In the genomic region with DNA sequence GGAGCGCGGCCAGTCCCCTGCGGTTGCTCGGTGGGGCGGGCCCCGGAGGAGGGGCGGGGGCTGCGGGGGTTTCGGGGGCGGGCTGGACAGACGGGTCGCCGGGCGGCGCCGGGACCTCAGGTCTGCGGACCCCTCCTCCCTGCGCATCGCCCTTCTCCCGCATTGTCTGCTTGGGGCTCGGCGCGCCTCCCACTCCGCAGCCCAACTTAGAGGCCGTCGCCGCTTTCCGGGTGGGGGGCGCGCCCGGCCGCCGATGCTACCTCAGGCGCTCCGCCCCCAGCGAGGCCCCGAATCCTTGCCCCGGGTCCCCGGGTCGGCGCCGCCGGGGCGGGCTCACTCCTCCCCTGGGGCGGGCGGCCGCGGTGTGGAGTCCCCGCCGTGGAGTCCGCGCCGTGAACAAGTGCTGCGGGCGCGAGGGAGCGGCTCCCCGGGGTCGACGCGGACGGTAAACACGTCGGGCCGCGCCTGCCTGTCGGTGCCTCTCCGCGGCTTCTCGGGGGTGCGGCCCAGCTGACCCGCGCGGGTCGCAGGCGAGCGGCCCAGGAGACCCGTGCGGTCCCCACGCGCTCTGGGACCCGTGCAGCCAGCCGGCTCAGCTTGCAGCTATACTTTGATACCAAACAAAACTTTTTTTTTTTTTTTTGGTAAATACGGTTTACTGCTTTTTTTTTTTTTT, we compare ENCODE assay signal across 8 cellular contexts. TPM values are rescaled to one million over a fixed set of nuclear protein-coding genes. Genes with fewer than 3 reads are reported as not detected.
DNase-seq lines count a peak whose midpoint lies in the region; ATAC-seq and TF ChIP-seq lines count a peak whose summit lies in the region.

No MANE protein-coding gene starts in this region.

- H3K4me3 ChIP-seq in heart left ventricle = peak overlapping the region; percentile 73 to 98 (median 90)

- H3K4me1 ChIP-seq in heart left ventricle = peaks cover 0 to 42% (median 28%) of the 10 kb centered on the region in 12 donors

- ATAC-seq in GM18505 (IDR thresholded peaks at IDR 0.05; ENCODE audit: unreplicated experiment) (peak; percentile 36), HG02759 (IDR thresholded peaks at IDR 0.05; ENCODE audit: unreplicated experiment) (peak; percentile 35), heart left ventricle (peak; percentile 4 to 64 (median 48)), sciatic nerve (peak; percentile 43)

- H3K36me3 ChIP-seq in heart left ventricle = peaks cover 0 to 13% (median 0%) of the 10 kb centered on the region in 9 donors

- TF ChIP-seq POLR2A in GM18505 (IDR thresholded peaks at IDR 0.05; ENCODE audit: borderline replicate concordance, extremely low read depth, insufficient read depth, insufficient read length) (peak; percentile 8), heart left ventricle (IDR thresholded peaks at IDR 0.05) (no peak)

- H3K27ac ChIP-seq in heart left ventricle = peak overlapping the region; percentile 77 to 98 (median 94)

- intact Hi-C loops in heart left ventricle (cut with DNase I) = loop anchor here in 8 of 10 donors (2.0 to 10.0 kb wide), 9 partner anchors 41 to 124 kb away; no protein-coding TSS in a partner anchor
- intact Hi-C loops in sciatic nerve (cut with DNase I) = loop anchor here (5.0 kb wide), 1 partner anchor 584 kb away; no protein-coding TSS in a partner anchor

- TF ChIP-seq CTCF in heart left ventricle (IDR thresholded peaks at IDR 0.05) = no peak

- 0% methylated on average over 24 to 84 of the region's 84 CpGs for WGBS in heart left ventricle, 4 donors

- no peaks in the 10 kb centered on the region for H3K27me3 ChIP-seq in heart left ventricle

- H3K9me3 ChIP-seq in heart left ventricle = no peaks in the 10 kb centered on the region

- DNase-seq in activated gamma-delta T cell treated with anti-CD3 and anti-CD28 coated beads, Interleukin-2, amount 50 U/mL, for 16 hours (ENCODE audit: low read depth) = peak; percentile 33
- DNase-seq in heart left ventricle (peak in 4 of 5 donors; percentile 52 to 82 (median 66)), sciatic nerve (ENCODE audit: low spot score) (peak; percentile 70), COR-L47 (lab: John Stamatoyannopoulos, UW) (no peak), NCI-H2081 treated with DMSO at 0.1 percent for 48 hours (lab: John Stamatoyannopoulos, UW) (no peak)

TF ChIP-seq in PFSK-1, 5 proteins besides CTCF, POLR2A, EP300 and RAD21:
- TF ChIP-seq SIN3A (IDR thresholded peaks at IDR 0.05; ENCODE audit: borderline replicate concordance, insufficient read depth, low read length) = peak; percentile 16; the same call in 1 of the 2 replicates
- TF ChIP-seq POLR2AphosphoS5 (IDR thresholded peaks at IDR 0.05; ENCODE audit: low read depth, low read length) = no peak
- peak; percentile 65 for TF ChIP-seq FOXP2 (optimal IDR thresholded peaks at IDR 0.05; ENCODE audit: borderline replicate concordance, extremely low read depth, extremely low read length, insufficient read depth)
- TF ChIP-seq, protein P1, sequence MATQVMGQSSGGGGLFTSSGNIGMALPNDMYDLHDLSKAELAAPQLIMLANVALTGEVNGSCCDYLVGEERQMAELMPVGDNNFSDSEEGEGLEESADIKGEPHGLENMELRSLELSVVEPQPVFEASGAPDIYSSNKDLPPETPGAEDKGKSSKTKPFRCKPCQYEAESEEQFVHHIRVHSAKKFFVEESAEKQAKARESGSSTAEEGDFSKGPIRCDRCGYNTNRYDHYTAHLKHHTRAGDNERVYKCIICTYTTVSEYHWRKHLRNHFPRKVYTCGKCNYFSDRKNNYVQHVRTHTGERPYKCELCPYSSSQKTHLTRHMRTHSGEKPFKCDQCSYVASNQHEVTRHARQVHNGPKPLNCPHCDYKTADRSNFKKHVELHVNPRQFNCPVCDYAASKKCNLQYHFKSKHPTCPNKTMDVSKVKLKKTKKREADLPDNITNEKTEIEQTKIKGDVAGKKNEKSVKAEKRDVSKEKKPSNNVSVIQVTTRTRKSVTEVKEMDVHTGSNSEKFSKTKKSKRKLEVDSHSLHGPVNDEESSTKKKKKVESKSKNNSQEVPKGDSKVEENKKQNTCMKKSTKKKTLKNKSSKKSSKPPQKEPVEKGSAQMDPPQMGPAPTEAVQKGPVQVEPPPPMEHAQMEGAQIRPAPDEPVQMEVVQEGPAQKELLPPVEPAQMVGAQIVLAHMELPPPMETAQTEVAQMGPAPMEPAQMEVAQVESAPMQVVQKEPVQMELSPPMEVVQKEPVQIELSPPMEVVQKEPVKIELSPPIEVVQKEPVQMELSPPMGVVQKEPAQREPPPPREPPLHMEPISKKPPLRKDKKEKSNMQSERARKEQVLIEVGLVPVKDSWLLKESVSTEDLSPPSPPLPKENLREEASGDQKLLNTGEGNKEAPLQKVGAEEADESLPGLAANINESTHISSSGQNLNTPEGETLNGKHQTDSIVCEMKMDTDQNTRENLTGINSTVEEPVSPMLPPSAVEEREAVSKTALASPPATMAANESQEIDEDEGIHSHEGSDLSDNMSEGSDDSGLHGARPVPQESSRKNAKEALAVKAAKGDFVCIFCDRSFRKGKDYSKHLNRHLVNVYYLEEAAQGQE (IDR thresholded peaks at IDR 0.05; ENCODE audit: insufficient read depth in 1 of 2, low read depth in 2 of 2, low read length in 2 of 2) = 0 out of 4 replicates have a peak, but pooled peaks of 1 of the 2 experiments have one; percentile 0

RNA-seq across cellular contexts. Expression of a gene that starts 0.6 kb away (rescaled TPM):
- polyA plus RNA-seq in PFSK-1 (2012; ENCODE audit: insufficient read length, low read depth) = 18.9 TPM
- total RNA-seq in heart left ventricle = 100 to 1,000 TPM; 259 to 598 (median 357) TPM
- polyA plus RNA-seq in heart left ventricle = 100 to 1,000 TPM; 124 to 169 TPM
- total RNA-seq in sciatic nerve = 238 TPM

Comparison
In these comparisons a context has a peak if more than half of its experiments do, and no peak if none do; other contexts are left out.
1. DNase-seq: peak in activated gamma-delta T cell treated with anti-CD3 and anti-CD28 coated beads, Interleukin-2, amount 50 U/mL, for 16 hours (single experiment), heart left ventricle (4 of 5) and sciatic nerve (single experiment); none in COR-L47 (single experiment) and NCI-H2081 treated with DMSO at 0.1 percent for 48 hours (single experiment).
2. Peak in every context shown above with its lines, with median percentiles within 50 percentile points of each other: ATAC-seq.